In the genomic region with DNA sequence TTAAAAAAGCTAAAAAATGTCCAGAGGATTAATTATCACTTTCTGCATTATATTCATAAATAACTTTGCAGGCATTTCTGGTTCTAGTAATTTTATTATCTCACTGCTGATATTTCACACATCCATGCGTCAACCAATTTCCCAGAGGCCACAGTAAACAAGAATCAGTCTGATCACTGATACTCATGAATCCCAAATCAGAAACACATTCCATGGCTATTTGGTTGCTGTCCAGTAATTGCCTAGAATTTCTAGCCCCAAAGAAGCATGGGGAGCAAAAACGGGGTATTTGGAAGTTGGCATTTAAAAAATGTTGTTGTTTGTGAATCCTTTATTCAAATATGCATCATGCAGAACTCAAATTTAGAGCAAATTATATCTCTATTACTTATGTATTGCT, we compare ENCODE assay signal across 28 cellular contexts.
DNase-seq lines count a peak whose midpoint lies in the region; ATAC-seq, FAIRE-seq and TF ChIP-seq lines count a peak whose summit lies in the region.
"Had no signal": no experiment of that assay in that cellular context is flagged by ENCODE, and none has a peak within 500 bp of the region (broad histone marks: within the 10 kb centered on the region; RNA-seq: fewer than 3 reads in every experiment).

No MANE protein-coding gene starts in this region.

- H3K27ac ChIP-seq in A549 (peak overlapping the region; percentile 16 to 44; a peak in 1 of 6 replicates), sigmoid colon (no peak overlapping the region)
- H3K27ac ChIP-seq: BLaER1, cardiac muscle cell, left lung, neutrophil, PC-9, psoas muscle, stomach, thyroid gland had no signal

- DNase-seq in A549 (ENCODE audit: low read depth in 1 of 2, low spot score in 1 of 2) (no peak), GM04504 (ENCODE audit: low read depth) (peak; percentile 6), astrocyte of the cerebellum (ENCODE audit: low read depth) (peak; percentile 4), mesothelial cell of epicardium (ENCODE audit: low spot score in 2 of 2, unreplicated experiment in 2 of 2) (no peak), DMS153 treated with DMSO at 0.1 percent for 48 hours (lab: John Stamatoyannopoulos, UW; ENCODE audit: unreplicated experiment) (no peak), Right ventricle myocardium superior (no peak), sigmoid colon (no peak)
- no peak for DNase-seq in stimulated activated naive CD8-positive, alpha-beta T cell treated with anti-CD3 and anti-CD28 coated beads, Interleukin-15, Interleukin-2, amounts not matched to agents 100 U/mL and 50 U/mL, for 24 hours
- DNase-seq: activated CD4-positive, alpha-beta T cell treated with anti-CD3 and anti-CD28 coated beads, Interleukin-2, amount 10 ng/mL, durations not matched to agents 24 days and 14 days; activated T-cell treated with anti-CD3 and anti-CD28 coated beads, Interleukin-2, amount 50 U/mL, for 1 hour; DMS79; KG1; left lung; naive B cell; NCI-H524 treated with DMSO at 0.1 percent for 48 hours; NK-92 treated with Interleukin-12 subunit alpha and Interleukin-12 subunit beta, amount 100 ng/mL, for 24 hours; psoas muscle; SHP77 treated with DMSO at 0.1 percent for 48 hours; stomach; T-helper 9 cell; thyroid gland had no signal

- TF ChIP-seq EP300 in A549 (IDR thresholded peaks at IDR 0.05) (no peak), sigmoid colon (IDR thresholded peaks at IDR 0.05) (no peak)

- ATAC-seq in A549 (no peak), Right ventricle myocardium superior (ENCODE audit: poor library complexity) (no peak)
- ATAC-seq in stimulated activated naive CD8-positive, alpha-beta T cell treated with anti-CD3 and anti-CD28 coated beads, Interleukin-15, Interleukin-2, amounts not matched to agents 100 U/mL and 50 U/mL, for 24 hours = no peak
- ATAC-seq: GM12878, left lung, psoas muscle had no signal

- H3K4me3 ChIP-seq in A549 (no peak overlapping the region), astrocyte of the cerebellum (ENCODE audit: low read depth, low read length) (no peak overlapping the region), sigmoid colon (no peak overlapping the region)
- H3K4me3 ChIP-seq: BLaER1, cardiac muscle cell, GM12878, left lung, PC-9, psoas muscle, skin epidermis, stomach, thyroid gland had no signal

- peaks cover 15% of the 10 kb centered on the region for H3K4me1 ChIP-seq in A549
- H3K4me1 ChIP-seq in sigmoid colon = peaks cover 0 to 5% (median 0%) of the 10 kb centered on the region in 4 donors
- H3K4me1 ChIP-seq: BLaER1, left lung, psoas muscle, stomach, thyroid gland had no signal

- peak overlapping the region; percentile 67 for H3K27ac Mint-ChIP-seq in mesothelial cell of epicardium
- H3K27ac Mint-ChIP-seq: activated CD4-positive, alpha-beta T cell treated with anti-CD3 and anti-CD28 coated beads, Interleukin-2, amount 10 ng/mL, durations not matched to agents 24 days and 14 days; naive B cell had no signal

- no peak for TF ChIP-seq POLR2A in A549 (IDR thresholded peaks at IDR 0.05; ENCODE audit: low read length)
- no peak for TF ChIP-seq POLR2A in sigmoid colon (IDR thresholded peaks at IDR 0.05)

- peak overlapping the region; percentile 55 for H3K4me2 ChIP-seq in A549
- H3K4me2 ChIP-seq: BLaER1, PC-9 had no signal

- CTCF ChIA-PET in A549 (lab: Yijun Ruan, JAX) = interaction anchor here (0.7 kb wide), 1 partner anchor 738 kb away, joined by 3 read pairs; no protein-coding TSS in a partner anchor

- H3K9me3 Mint-ChIP-seq in mesothelial cell of epicardium = no peaks in the 10 kb centered on the region

- POLR2A ChIA-PET in A549 (lab: Yijun Ruan, JAX) = no interaction called here

- TF ChIP-seq RAD21 in A549 (conservative IDR thresholded peaks at IDR 0.05 in 1 of 2, IDR thresholded peaks at IDR 0.05 in 1 of 2) = no peak

- peaks cover 2% of the 10 kb centered on the region for H3K36me3 Mint-ChIP-seq in mesothelial cell of epicardium
- H3K36me3 Mint-ChIP-seq: naive B cell had no signal

- no peak overlapping the region for H3K4me3 Mint-ChIP-seq in mesothelial cell of epicardium
- H3K4me3 Mint-ChIP-seq: activated CD4-positive, alpha-beta T cell treated with anti-CD3 and anti-CD28 coated beads, Interleukin-2, amount 10 ng/mL, durations not matched to agents 24 days and 14 days; naive B cell had no signal

- 34% methylated on average over 2 of the region's 2 CpGs for WGBS in A549 (ENCODE audit: missing lambda C conversion rate)
- 58 to 71% methylated on average over 2 of the region's 2 CpGs for WGBS in sigmoid colon, 2 donors

- intact Hi-C loops in Right ventricle myocardium superior (cut with DNase I) = no loop called here
- intact Hi-C loops in sigmoid colon (cut with DNase I) = no loop called here

- no peak for FAIRE-seq in A549 (lab: Jason Lieb, UNC)
- FAIRE-seq: GM12878, islet of Langerhans had no signal

- H3K27me3 Mint-ChIP-seq in mesothelial cell of epicardium (ENCODE audit: low read depth) = no peaks in the 10 kb centered on the region
- H3K27me3 Mint-ChIP-seq: activated CD4-positive, alpha-beta T cell treated with anti-CD3 and anti-CD28 coated beads, Interleukin-2, amount 10 ng/mL, durations not matched to agents 24 days and 14 days; naive B cell had no signal

- in situ Hi-C loops in astrocyte of the cerebellum (cut with HindIII; ENCODE audit: low sequenced_read_pairs) = no loop called here

- H3K9me3 ChIP-seq in A549 = no peaks in the 10 kb centered on the region
- H3K9me3 ChIP-seq in sigmoid colon = no peaks in the 10 kb centered on the region
- H3K9me3 ChIP-seq: BLaER1, neutrophil, psoas muscle, thyroid gland had no signal

- no peaks in the 10 kb centered on the region for H3K27me3 ChIP-seq in sigmoid colon
- H3K27me3 ChIP-seq: BLaER1, cardiac muscle cell, left lung, neutrophil, stomach, thyroid gland had no signal

- no peaks in the 10 kb centered on the region for H3K36me3 ChIP-seq in sigmoid colon
- H3K36me3 ChIP-seq: BLaER1, cardiac muscle cell, left lung, neutrophil, stomach, thyroid gland had no signal

- H3K4me1 Mint-ChIP-seq in mesothelial cell of epicardium = peaks cover 11% of the 10 kb centered on the region
- H3K4me1 Mint-ChIP-seq: activated CD4-positive, alpha-beta T cell treated with anti-CD3 and anti-CD28 coated beads, Interleukin-2, amount 10 ng/mL, durations not matched to agents 24 days and 14 days; naive B cell had no signal

- TF ChIP-seq CTCF in A549 (IDR thresholded peaks at IDR 0.05) (no peak), astrocyte of the cerebellum (IDR thresholded peaks at IDR 0.05; ENCODE audit: low read depth, low read length, missing control alignments) (no peak), mesothelial cell of epicardium (IDR thresholded peaks at IDR 0.05; ENCODE audit: unreplicated experiment) (no peak), sigmoid colon (IDR thresholded peaks at IDR 0.05) (no peak)

TF ChIP-seq in A549, 52 proteins besides CTCF, POLR2A, EP300 and RAD21:
- TF ChIP-seq POLR2AphosphoS2 (conservative IDR thresholded peaks at IDR 0.05; ENCODE audit: low read length) (no peak), TFCP2L1 (CRISPR knock-in tag; IDR thresholded peaks at IDR 0.05) (no peak), SMC3 (IDR thresholded peaks at IDR 0.05) (no peak), ZFP36 (IDR thresholded peaks at IDR 0.05; ENCODE audit: borderline replicate concordance, partially characterized antibody) (no peak), RNF2 (IDR thresholded peaks at IDR 0.05; ENCODE audit: borderline replicate concordance, low read depth) (no peak), CEBPB (IDR thresholded peaks at IDR 0.05) (no peak), HOXB5 (CRISPR knock-in tag; IDR thresholded peaks at IDR 0.05) (no peak), HEYL (CRISPR knock-in tag; IDR thresholded peaks at IDR 0.05) (no peak), SREBF2 (IDR thresholded peaks at IDR 0.05) (no peak)
- TF ChIP-seq, protein P1, sequence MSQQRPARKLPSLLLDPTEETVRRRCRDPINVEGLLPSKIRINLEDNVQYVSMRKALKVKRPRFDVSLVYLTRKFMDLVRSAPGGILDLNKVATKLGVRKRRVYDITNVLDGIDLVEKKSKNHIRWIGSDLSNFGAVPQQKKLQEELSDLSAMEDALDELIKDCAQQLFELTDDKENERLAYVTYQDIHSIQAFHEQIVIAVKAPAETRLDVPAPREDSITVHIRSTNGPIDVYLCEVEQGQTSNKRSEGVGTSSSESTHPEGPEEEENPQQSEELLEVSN (IDR thresholded peaks at IDR 0.05; ENCODE audit: borderline replicate concordance, low read depth) = no peak
- TF ChIP-seq, protein P2, sequence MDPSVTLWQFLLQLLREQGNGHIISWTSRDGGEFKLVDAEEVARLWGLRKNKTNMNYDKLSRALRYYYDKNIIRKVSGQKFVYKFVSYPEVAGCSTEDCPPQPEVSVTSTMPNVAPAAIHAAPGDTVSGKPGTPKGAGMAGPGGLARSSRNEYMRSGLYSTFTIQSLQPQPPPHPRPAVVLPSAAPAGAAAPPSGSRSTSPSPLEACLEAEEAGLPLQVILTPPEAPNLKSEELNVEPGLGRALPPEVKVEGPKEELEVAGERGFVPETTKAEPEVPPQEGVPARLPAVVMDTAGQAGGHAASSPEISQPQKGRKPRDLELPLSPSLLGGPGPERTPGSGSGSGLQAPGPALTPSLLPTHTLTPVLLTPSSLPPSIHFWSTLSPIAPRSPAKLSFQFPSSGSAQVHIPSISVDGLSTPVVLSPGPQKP (IDR thresholded peaks at IDR 0.05; ENCODE audit: low read depth, low read length) = no peak
- TF ChIP-seq, protein P3, sequence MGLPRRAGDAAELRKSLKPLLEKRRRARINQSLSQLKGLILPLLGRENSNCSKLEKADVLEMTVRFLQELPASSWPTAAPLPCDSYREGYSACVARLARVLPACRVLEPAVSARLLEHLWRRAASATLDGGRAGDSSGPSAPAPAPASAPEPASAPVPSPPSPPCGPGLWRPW (IDR thresholded peaks at IDR 0.05) = no peak
- TF ChIP-seq, protein P4, sequence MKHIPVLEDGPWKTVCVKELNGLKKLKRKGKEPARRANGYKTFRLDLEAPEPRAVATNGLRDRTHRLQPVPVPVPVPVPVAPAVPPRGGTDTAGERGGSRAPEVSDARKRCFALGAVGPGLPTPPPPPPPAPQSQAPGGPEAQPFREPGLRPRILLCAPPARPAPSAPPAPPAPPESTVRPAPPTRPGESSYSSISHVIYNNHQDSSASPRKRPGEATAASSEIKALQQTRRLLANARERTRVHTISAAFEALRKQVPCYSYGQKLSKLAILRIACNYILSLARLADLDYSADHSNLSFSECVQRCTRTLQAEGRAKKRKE (CRISPR knock-in tag; IDR thresholded peaks at IDR 0.05; ENCODE audit: low read depth) = no peak
TF ChIP-seq in A549: peak in this region for 0.

Comparison
In these comparisons a context has a peak if more than half of its experiments do, and no peak if none do; other contexts are left out.
1. DNase-seq: peak in GM04504 (single experiment) and astrocyte of the cerebellum (single experiment); none in A549 (0 of 2), mesothelial cell of epicardium (0 of 2), DMS153 treated with DMSO at 0.1 percent for 48 hours (single experiment), Right ventricle myocardium superior (single experiment), sigmoid colon (single experiment) and stimulated activated naive CD8-positive, alpha-beta T cell treated with anti-CD3 and anti-CD28 coated beads, Interleukin-15, Interleukin-2, amounts not matched to agents 100 U/mL and 50 U/mL, for 24 hours (single experiment).
2. H3K27ac ChIP-seq: peak in A549 (2 of 2); none in sigmoid colon (0 of 4).